Comparison of ENCODE assay signal across 16 cellular contexts in the genomic region with DNA sequence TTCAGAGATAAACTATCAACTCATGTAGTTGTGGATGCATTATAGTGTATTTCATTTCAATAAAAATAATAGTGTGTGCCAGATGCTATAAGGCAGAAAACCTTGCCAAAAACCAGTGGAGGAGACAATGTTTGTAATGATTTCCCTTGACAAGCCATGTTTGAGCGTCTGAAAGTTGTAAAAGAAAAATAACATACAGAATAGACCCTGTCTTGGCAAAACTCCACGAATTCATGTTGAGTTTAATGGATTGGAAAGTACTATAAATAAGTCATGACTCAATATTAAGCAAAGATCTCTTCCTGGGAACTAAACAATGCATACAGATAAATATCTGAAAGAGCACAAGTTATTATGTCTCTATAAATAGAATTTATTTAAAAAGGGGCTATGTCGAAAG.
"Had no signal": no experiment of that assay in that cellular context is flagged by ENCODE, and none has a peak within 500 bp of the region (broad histone marks: within the 10 kb centered on the region; RNA-seq: fewer than 3 reads in every experiment).

No MANE protein-coding gene starts in this region.

- H3K4me3 ChIP-seq: ascending aorta, colonic mucosa, lower lobe of right lung had no signal

- H3K27me3 ChIP-seq: ascending aorta, colonic mucosa, neutrophil had no signal

- H3K27ac ChIP-seq: ascending aorta, colonic mucosa, epithelial cell of prostate, lower lobe of right lung, neutrophil had no signal

- H3K9me3 ChIP-seq: ascending aorta, colonic mucosa, lower lobe of right lung, neutrophil had no signal

- H3K36me3 ChIP-seq: ascending aorta, colonic mucosa, lower lobe of right lung, neutrophil had no signal

- H3K4me1 ChIP-seq: ascending aorta, colonic mucosa, lower lobe of right lung had no signal

- DNase-seq: activated CD4-positive, alpha-beta T cell treated with anti-CD3 and anti-CD28 coated beads, Interleukin-2, amount 50 U/mL, for 1 hour; activated effector memory CD4-positive, alpha-beta T cell treated with anti-CD3 and anti-CD28 coated beads, Interleukin-2, amount 50 U/mL, for 16 hours; activated naive CD4-positive, alpha-beta T cell treated with anti-CD3 and anti-CD28 coated beads, Interleukin-2, amount 50 U/mL, for 16 hours; activated T-cell treated with anti-CD3 and anti-CD28 coated beads, Interleukin-2, amount 50 U/mL, for 72 hours; colonic mucosa; endodermal cell; foreskin melanocyte; glutamatergic neuron; hypothalamus; islet precursor cell; left colon; lower lobe of right lung; stimulated activated naive B cell treated with anti-CD40 and anti-IgM and Interleukin-4, amounts not matched to agents 10 μg/mL and 1 μg/mL and 100 μg/mL, for 72 hours had no signal
